ENCODE assay signal across 21 cellular contexts in genomic region chr15:89460048-89460447, GRCh38. TPM values are rescaled to one million over a fixed set of nuclear protein-coding genes. Genes with fewer than 3 reads are reported as not detected.
A peak's percentile ranks its signal among the peaks of the same experiment; 100 is the strongest.
DNase-seq lines count a peak whose midpoint lies in the region; ATAC-seq, FAIRE-seq and TF ChIP-seq lines count a peak whose summit lies in the region.
"Had no signal": no experiment of that assay in that cellular context is flagged by ENCODE, and none has a peak within 500 bp of the region (broad histone marks: within the 10 kb centered on the region; RNA-seq: fewer than 3 reads in every experiment).

No MANE protein-coding gene starts in this region.

- no peak overlapping the region for H3K4ac ChIP-seq in neuronal stem cell (ENCODE audit: low read length)

- H3K4me3 Mint-ChIP-seq in GM23338 (no peak overlapping the region), brain (no peak overlapping the region), MCF 10A (ENCODE audit: unreplicated experiment) (no peak overlapping the region)
- H3K4me3 Mint-ChIP-seq: CD8-positive, alpha-beta T cell; H9 had no signal

- H4K8ac ChIP-seq in neuronal stem cell (ENCODE audit: low read depth, low read length) = no peak overlapping the region

- no CpG with 5 or more reads among the region's 2 CpGs for WGBS in neuronal stem cell (ENCODE audit: extremely low coverage in 2 of 2, insufficient read length in 2 of 2, insufficient replicate concordance in 1 of 2), 2 donors

- H3K79me1 ChIP-seq in neuronal stem cell (ENCODE audit: low read depth, low read length) = no peaks in the 10 kb centered on the region

- H3F3A ChIP-seq in GM23338 (replicated peaks; ENCODE audit: low read depth) = no peaks in the 10 kb centered on the region

- POLR2A ChIA-PET in MCF 10A (lab: Yijun Ruan, JAX) = no interaction called here

- H3K4me3 ChIP-seq in GM23338 (no peak overlapping the region), kidney (ENCODE audit: low read length in 2 of 2) (no peak overlapping the region), neuronal stem cell (ENCODE audit: low read length in 2 of 2) (no peak overlapping the region)
- H3K4me3 ChIP-seq: GM23248 had no signal

- H3K79me2 ChIP-seq in GM23338 (replicated peaks; ENCODE audit: insufficient read depth) = no peaks in the 10 kb centered on the region

- peak overlapping the region; percentile 51 for H2AK5ac ChIP-seq in neuronal stem cell (ENCODE audit: low read depth, low read length)

- H2AFZ ChIP-seq in GM23338 (peak overlapping the region; percentile 66; the same call in 1 of the 2 replicates), neuronal stem cell (ENCODE audit: low read length) (no peak overlapping the region)
- H2AFZ ChIP-seq: GM23248 had no signal

- no peak for FAIRE-seq in kidney (lab: Jason Lieb, UNC)
- FAIRE-seq: A204.1, GM12892 had no signal

- no peak overlapping the region for H2BK120ac ChIP-seq in neuronal stem cell (ENCODE audit: low read depth, low read length)

- H4K91ac ChIP-seq in neuronal stem cell (ENCODE audit: low read depth, low read length, poor library complexity) = no peak overlapping the region

- H2BK12ac ChIP-seq in neuronal stem cell (ENCODE audit: low read length) = peak overlapping the region; percentile 19

- peak overlapping the region; percentile 62 for H2BK5ac ChIP-seq in neuronal stem cell (ENCODE audit: low read length)

- H3K4me2 ChIP-seq in GM23338 (no peak overlapping the region), neuronal stem cell (ENCODE audit: insufficient read depth, low read length, poor library complexity, severe bottlenecking) (no peak overlapping the region)

- H3K18ac ChIP-seq in neuronal stem cell (ENCODE audit: low read length) = peak overlapping the region; percentile 91

- H3K36me3 ChIP-seq in GM23338 (ENCODE audit: insufficient read depth) = no peaks in the 10 kb centered on the region
- H3K36me3 ChIP-seq in kidney (ENCODE audit: control insufficient read depth in 1 of 2, insufficient read depth in 2 of 2, low read length in 2 of 2) = no peaks in the 10 kb centered on the region
- no peaks in the 10 kb centered on the region for H3K36me3 ChIP-seq in neuronal stem cell (replicated peaks in 1 of 2; ENCODE audit: control insufficient read depth in 2 of 2, insufficient read depth in 2 of 2, low read length in 2 of 2)
- H3K36me3 ChIP-seq: BE2C had no signal

- peaks cover 17% of the 10 kb centered on the region; the same call in 2 of the 3 replicates for H3K4me1 Mint-ChIP-seq in GM23338
- H3K4me1 Mint-ChIP-seq in brain = peaks cover 59% of the 10 kb centered on the region
- H3K4me1 Mint-ChIP-seq in MCF 10A (ENCODE audit: insufficient read depth, unreplicated experiment) = no peaks in the 10 kb centered on the region

- H3K36me3 Mint-ChIP-seq in GM23338 (ENCODE audit: low read depth) (no peaks in the 10 kb centered on the region), brain (no peaks in the 10 kb centered on the region), MCF 10A (ENCODE audit: insufficient read depth, unreplicated experiment) (no peaks in the 10 kb centered on the region)
- H3K36me3 Mint-ChIP-seq: CD8-positive, alpha-beta T cell had no signal

- peaks cover 9% of the 10 kb centered on the region; the same call in 1 of the 2 replicates for H3K9me2 ChIP-seq in GM23338 (ENCODE audit: insufficient read depth)

- TF ChIP-seq CTCF in GM23338 (conservative IDR thresholded peaks at IDR 0.05; ENCODE audit: low read depth in 2 of 2) = no peak
- TF ChIP-seq CTCF in brain (conservative IDR thresholded peaks at IDR 0.05) = no peak
- no peak for TF ChIP-seq CTCF in kidney (IDR thresholded peaks at IDR 0.05; ENCODE audit: borderline replicate concordance, extremely low read depth, insufficient read depth)
- no peak for TF ChIP-seq CTCF in MCF 10A (IDR thresholded peaks at IDR 0.05; ENCODE audit: unreplicated experiment)

- ATAC-seq in GM23338 (no peak), HG03159 (IDR thresholded peaks at IDR 0.05; ENCODE audit: unreplicated experiment) (no peak)
- ATAC-seq: CD8-positive, alpha-beta T cell had no signal

- H3K27ac Mint-ChIP-seq in GM23338 (no peak overlapping the region), brain (peak overlapping the region; percentile 78 to 91 (median 85)), MCF 10A (ENCODE audit: low read depth, unreplicated experiment) (no peak overlapping the region)
- H3K27ac Mint-ChIP-seq: CD8-positive, alpha-beta T cell had no signal

- no peak overlapping the region for H3K27ac ChIP-seq in GM23338 (ENCODE audit: low read depth)
- H3K27ac ChIP-seq in kidney (ENCODE audit: low read depth in 2 of 2, low read length in 2 of 2) = no peak overlapping the region
- peak overlapping the region; percentile 64 for H3K27ac ChIP-seq in neuronal stem cell (replicated peaks; ENCODE audit: low read length)
- H3K27ac ChIP-seq: C4-2B, GM23248, HL-60 had no signal

- no peak overlapping the region for H3K14ac ChIP-seq in neuronal stem cell (ENCODE audit: low read length)

- peaks cover 3% of the 10 kb centered on the region; the same call in 1 of the 2 replicates for H3K4me1 ChIP-seq in GM23338 (ENCODE audit: insufficient read depth)
- no peaks in the 10 kb centered on the region for H3K4me1 ChIP-seq in kidney (ENCODE audit: control insufficient read depth in 1 of 2, insufficient read depth in 1 of 2, low read depth in 1 of 2, low read length in 2 of 2)
- peaks cover 0 to 29% of the 10 kb centered on the region in 2 donors for H3K4me1 ChIP-seq in neuronal stem cell (ENCODE audit: control insufficient read depth in 2 of 2, insufficient read depth in 1 of 2, low read depth in 1 of 2, low read length in 2 of 2)

- peaks cover 0 to 4% of the 10 kb centered on the region in 2 donors for H3K9me3 ChIP-seq in kidney (ENCODE audit: control insufficient read depth in 1 of 2, low read length in 2 of 2)
- H3K9me3 ChIP-seq in neuronal stem cell (replicated peaks in 1 of 2; ENCODE audit: control insufficient read depth in 2 of 2, insufficient read depth in 1 of 2, low read depth in 1 of 2, low read length in 2 of 2) = no peaks in the 10 kb centered on the region
- H3K9me3 ChIP-seq: BE2C had no signal

- H3K23ac ChIP-seq in neuronal stem cell (ENCODE audit: low read depth, low read length, poor library complexity) = peak overlapping the region; percentile 25

- intact Hi-C loops in kidney (cut with DNase I) (no loop called here), MCF 10A (cut with micrococcal nuclease) (no loop called here)

- no peaks in the 10 kb centered on the region for H4K20me1 ChIP-seq in GM23338 (replicated peaks; ENCODE audit: insufficient read depth)

- H3K27me3 Mint-ChIP-seq in GM23338 (ENCODE audit: insufficient read depth, low read depth, poor library complexity) (peaks cover 27% of the 10 kb centered on the region), brain (peaks cover 6% of the 10 kb centered on the region), MCF 10A (ENCODE audit: insufficient read depth, unreplicated experiment) (no peaks in the 10 kb centered on the region)

- H2BK15ac ChIP-seq in neuronal stem cell (ENCODE audit: low read length) = peak overlapping the region; percentile 80

- BruUV-seq in MCF 10A (replicated peaks; lab: Mats Ljungman, UMichigan) = no TSS peak

- CTCF ChIA-PET in MCF 10A (lab: Yijun Ruan, JAX) = interaction anchor here (0.7 to 5.0 kb wide), 3 partner anchors 13 to 101 kb away, joined by 3 to 23 read pairs (median 8); no protein-coding TSS in a partner anchor

- H3K9me3 Mint-ChIP-seq in GM23338 = peaks cover 4% of the 10 kb centered on the region; the same call in 1 of the 3 replicates
- peaks cover 0 to 6% (median 0%) of the 10 kb centered on the region in 5 experiments for H3K9me3 Mint-ChIP-seq in brain
- no peaks in the 10 kb centered on the region for H3K9me3 Mint-ChIP-seq in MCF 10A (ENCODE audit: unreplicated experiment)

- H3K27me3 ChIP-seq in GM23338 (ENCODE audit: insufficient read depth) (peaks cover 23% of the 10 kb centered on the region; the same call in 1 of the 2 replicates), neuronal stem cell (ENCODE audit: control insufficient read depth in 3 of 3, insufficient read depth in 3 of 3, low read depth in 1 of 3, low read length in 3 of 3) (peaks cover 0 to 12% (median 0%) of the 10 kb centered on the region in 3 experiments)
- H3K27me3 ChIP-seq: BE2C had no signal

- DNase-seq in GM23338 (ENCODE audit: low spot score) (no peak), kidney (peak; percentile 18), neuronal stem cell (ENCODE audit: low spot score) (no peak), MCF 10A (ENCODE audit: unreplicated experiment) (no peak), A172 (ENCODE audit: low spot score) (no peak)
- no peak for DNase-seq in activated T-cell treated with anti-CD3 and anti-CD28 coated beads, Interleukin-2, amount 50 U/mL, for 48 hours
- DNase-seq: BE2C; CD8-positive, alpha-beta T cell; COR-L47; DND-41; GDM1; GM23248; H9; KBM-7 had no signal

- H3K9ac ChIP-seq in kidney (ENCODE audit: low read length in 2 of 2) = no peak overlapping the region
- no peak overlapping the region for H3K9ac ChIP-seq in neuronal stem cell (ENCODE audit: low read depth, low read length, poor library complexity)
- H3K9ac ChIP-seq: GM23248 had no signal

TF ChIP-seq in GM23338, 12 proteins besides CTCF, POLR2A, EP300 and RAD21 (continues in another document):
- TF ChIP-seq ETS1 (IDR thresholded peaks at IDR 0.05) = no peak
- no peak for TF ChIP-seq CREB1 (CRISPR knock-in tag; IDR thresholded peaks at IDR 0.05; ENCODE audit: low read depth)
- TF ChIP-seq ZNF114 (CRISPR knock-in tag; IDR thresholded peaks at IDR 0.05) = no peak

RNA-seq across cellular contexts. Expression of gene RHCG, which starts 36.3 kb away (rescaled TPM):
- total RNA-seq in GM23338 (2014; rRNA removed; shearing (Covaris generic)) = 0.63 TPM in 1 of 2 replicates, not detected in the other
- polyA plus RNA-seq in GM23338 (2016; fragmentation: Nextera tagmentation; extraction: Ambion mirVana) (0.21 and 0.35 TPM in 2 replicates), brain (ENCODE audit: insufficient read depth, low read depth, low replicate concordance) (4.0 TPM), kidney (ENCODE audit: insufficient read depth, low read depth, low replicate concordance) (373 TPM)
- total RNA-seq in kidney (1.5 TPM), MCF 10A (2022) (not detected in 2 replicates)
- polyA plus RNA-seq in neuronal stem cell (2013, experiment 1 of 2) = not detected
- not detected for polyA plus RNA-seq in neuronal stem cell (2013, experiment 2 of 2)
- total RNA-seq in A172 (2014; rRNA removed; shearing (Covaris generic)) = not detected in 2 replicates
- total RNA-seq: CD8-positive, alpha-beta T cell; GM23248 had no signal
- polyA plus RNA-seq: AG04450, GM23248 had no signal

Comparison
In these comparisons a context has a peak if more than half of its experiments do, and no peak if none do; other contexts are left out.
1. H3K27ac Mint-ChIP-seq: peak in brain (5 of 5); none in GM23338 (single experiment) and MCF 10A (single experiment).